Comparison of ENCODE assay signal across 10 cellular contexts in genomic region chr12:49297695-49298060, GRCh38. TPM values are rescaled to one million over a fixed set of nuclear protein-coding genes. Genes with fewer than 3 reads are reported as not detected.
DNase-seq lines count a peak whose midpoint lies in the region; ATAC-seq and TF ChIP-seq lines count a peak whose summit lies in the region.
"Had no signal": no experiment of that assay in that cellular context is flagged by ENCODE, and none has a peak within 500 bp of the region (broad histone marks: within the 10 kb centered on the region; RNA-seq: fewer than 3 reads in every experiment).

No MANE protein-coding gene starts in this region.

- H3K4me1 ChIP-seq in RWPE2 (ENCODE audit: insufficient read depth, poor library complexity, severe bottlenecking): no peaks in the 10 kb centered on the region

- peaks cover 24% of the 10 kb centered on the region for H3K27me3 ChIP-seq in RWPE2 (ENCODE audit: insufficient read depth, poor library complexity, severe bottlenecking)

- H3K4me3 ChIP-seq in RWPE2 (ENCODE audit: severe bottlenecking): peak overlapping the region; percentile 27

- no peak overlapping the region for H3K27ac ChIP-seq in RWPE2 (ENCODE audit: poor library complexity, severe bottlenecking)

- H3K27me3 Mint-ChIP-seq in activated naive CD4-positive, alpha-beta T cell treated with anti-CD3 and anti-CD28 coated beads, Interleukin-2, amount 50 U/mL, for 24 hours: peaks cover 29% of the 10 kb centered on the region
- peaks cover 27% of the 10 kb centered on the region for H3K27me3 Mint-ChIP-seq in glutamatergic neuron (ENCODE audit: unreplicated experiment)
- peaks cover 60 to 85% of the 10 kb centered on the region in 2 donors for H3K27me3 Mint-ChIP-seq in stimulated activated naive B cell treated with anti-CD40 and anti-IgM and Interleukin-4, amounts not matched to agents 10 μg/mL and 1 μg/mL and 100 μg/mL, for 72 hours

- H3K36me3 Mint-ChIP-seq in activated naive CD4-positive, alpha-beta T cell treated with anti-CD3 and anti-CD28 coated beads, Interleukin-2, amount 50 U/mL, for 24 hours: no peaks in the 10 kb centered on the region
- peaks cover 8% of the 10 kb centered on the region for H3K36me3 Mint-ChIP-seq in glutamatergic neuron (ENCODE audit: unreplicated experiment)
- peaks cover 0 to 3% of the 10 kb centered on the region in 2 donors for H3K36me3 Mint-ChIP-seq in stimulated activated naive B cell treated with anti-CD40 and anti-IgM and Interleukin-4, amounts not matched to agents 10 μg/mL and 1 μg/mL and 100 μg/mL, for 72 hours

- H3K27ac Mint-ChIP-seq in activated naive CD4-positive, alpha-beta T cell treated with anti-CD3 and anti-CD28 coated beads, Interleukin-2, amount 50 U/mL, for 24 hours: peak overlapping the region; percentile 46
- no peak overlapping the region for H3K27ac Mint-ChIP-seq in glutamatergic neuron (ENCODE audit: unreplicated experiment)
- H3K27ac Mint-ChIP-seq in stimulated activated naive B cell treated with anti-CD40 and anti-IgM and Interleukin-4, amounts not matched to agents 10 μg/mL and 1 μg/mL and 100 μg/mL, for 72 hours: no peak overlapping the region

- H3K9me3 ChIP-seq in RWPE2 (ENCODE audit: severe bottlenecking): no peaks in the 10 kb centered on the region

- no peaks in the 10 kb centered on the region for H3K9me3 Mint-ChIP-seq in activated naive CD4-positive, alpha-beta T cell treated with anti-CD3 and anti-CD28 coated beads, Interleukin-2, amount 50 U/mL, for 24 hours
- peaks cover 21% of the 10 kb centered on the region for H3K9me3 Mint-ChIP-seq in glutamatergic neuron (ENCODE audit: unreplicated experiment)
- H3K9me3 Mint-ChIP-seq in stimulated activated naive B cell treated with anti-CD40 and anti-IgM and Interleukin-4, amounts not matched to agents 10 μg/mL and 1 μg/mL and 100 μg/mL, for 72 hours: no peaks in the 10 kb centered on the region

- ATAC-seq in RWPE2 (ENCODE audit: low read depth) (no peak; the same call in 2 of the 3 replicates), HG03354 (IDR thresholded peaks at IDR 0.05; ENCODE audit: poor library complexity, severe bottlenecking, unreplicated experiment) (no peak), GM18861 (IDR thresholded peaks at IDR 0.05; ENCODE audit: unreplicated experiment) (no peak)
- ATAC-seq in stimulated activated naive B cell treated with anti-CD40 and anti-IgM and Interleukin-4, amounts not matched to agents 10 μg/mL and 1 μg/mL and 100 μg/mL, for 72 hours (replicated peaks): no peak

- no peak for TF ChIP-seq CTCF in RWPE2 (IDR thresholded peaks at IDR 0.05; ENCODE audit: poor library complexity, severe bottlenecking)
- no peak for TF ChIP-seq CTCF in glutamatergic neuron (IDR thresholded peaks at IDR 0.05; ENCODE audit: partially characterized antibody, unreplicated experiment)

- H3K4me3 Mint-ChIP-seq in activated naive CD4-positive, alpha-beta T cell treated with anti-CD3 and anti-CD28 coated beads, Interleukin-2, amount 50 U/mL, for 24 hours: peak overlapping the region; percentile 44
- H3K4me3 Mint-ChIP-seq in glutamatergic neuron (ENCODE audit: unreplicated experiment): peak overlapping the region; percentile 86
- H3K4me3 Mint-ChIP-seq in stimulated activated naive B cell treated with anti-CD40 and anti-IgM and Interleukin-4, amounts not matched to agents 10 μg/mL and 1 μg/mL and 100 μg/mL, for 72 hours: peak overlapping the region; percentile 25 to 71

- no peak for DNase-seq in activated naive CD4-positive, alpha-beta T cell treated with anti-CD3 and anti-CD28 coated beads, Interleukin-2, amount 50 U/mL, for 16 hours
- DNase-seq in RWPE2 (ENCODE audit: low spot score): peak; percentile 38
- DNase-seq in glutamatergic neuron: no peak
- no peak for DNase-seq in stimulated activated naive B cell treated with anti-CD40 and anti-IgM and Interleukin-4, amounts not matched to agents 10 μg/mL and 1 μg/mL and 100 μg/mL, for 72 hours
- DNase-seq in AG20443 (ENCODE audit: low spot score): no peak
- DNase-seq: amniotic stem cell had no signal

- H3K36me3 ChIP-seq in RWPE2 (ENCODE audit: low read depth): no peaks in the 10 kb centered on the region

- H3K4me1 Mint-ChIP-seq in activated naive CD4-positive, alpha-beta T cell treated with anti-CD3 and anti-CD28 coated beads, Interleukin-2, amount 50 U/mL, for 24 hours: peaks cover 19% of the 10 kb centered on the region
- H3K4me1 Mint-ChIP-seq in glutamatergic neuron (ENCODE audit: low read depth, unreplicated experiment): peaks cover 9% of the 10 kb centered on the region
- H3K4me1 Mint-ChIP-seq in stimulated activated naive B cell treated with anti-CD40 and anti-IgM and Interleukin-4, amounts not matched to agents 10 μg/mL and 1 μg/mL and 100 μg/mL, for 72 hours: peaks cover 25 to 27% of the 10 kb centered on the region in 2 donors

RNA-seq across cellular contexts. Expression of gene PRPH, which starts 2.7 kb away (rescaled TPM):
- total RNA-seq in glutamatergic neuron (ENCODE audit: unreplicated experiment): 2,189 TPM
- total RNA-seq: myocyte had no signal

RNA-seq across cellular contexts. Expression of gene TROAP, which starts 25.4 kb away (rescaled TPM):
- 11.7 TPM for total RNA-seq in glutamatergic neuron (ENCODE audit: unreplicated experiment)

RNA-seq across cellular contexts. Expression of gene TUBA1C, which starts 32.8 kb away (rescaled TPM):
- 66.7 TPM for total RNA-seq in glutamatergic neuron (ENCODE audit: unreplicated experiment)

RNA-seq across cellular contexts. Expression of gene C1QL4, which starts 39.3 kb away (rescaled TPM):
- total RNA-seq in glutamatergic neuron (ENCODE audit: unreplicated experiment): 4.8 TPM

RNA-seq across cellular contexts. Expression of gene DNAJC22, which starts 49.0 kb away (rescaled TPM):
- 4.5 TPM for total RNA-seq in glutamatergic neuron (ENCODE audit: unreplicated experiment)
